In the genomic region with DNA sequence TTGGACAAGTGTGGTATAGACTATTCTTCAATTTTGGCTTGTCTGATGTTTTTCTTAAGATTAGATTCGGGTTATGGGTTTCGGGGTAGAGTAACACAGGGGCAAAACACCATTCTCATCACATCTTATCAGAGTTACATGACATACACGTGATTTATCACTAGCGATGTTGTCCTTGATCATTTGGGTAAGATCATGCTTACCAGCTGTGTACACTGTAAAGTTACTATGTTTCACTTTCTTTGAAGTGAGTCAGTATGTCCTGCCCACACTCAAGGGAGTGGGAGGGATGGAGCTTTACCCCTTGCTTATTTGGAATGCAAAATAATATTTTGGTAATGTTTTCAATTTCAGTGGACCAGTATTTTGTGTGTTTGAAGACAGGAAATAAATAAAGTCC, we compare ENCODE assay signal across 20 cellular contexts.
DNase-seq lines count a peak whose midpoint lies in the region; ATAC-seq, FAIRE-seq and TF ChIP-seq lines count a peak whose summit lies in the region.
"Had no signal": no experiment of that assay in that cellular context is flagged by ENCODE, and none has a peak within 500 bp of the region (broad histone marks: within the 10 kb centered on the region; RNA-seq: fewer than 3 reads in every experiment).

No MANE protein-coding gene starts in this region.

- peaks cover 35% of the 10 kb centered on the region for H3K4me1 Mint-ChIP-seq in astrocyte (ENCODE audit: low read depth, unreplicated experiment)
- no peaks in the 10 kb centered on the region for H3K4me1 Mint-ChIP-seq in activated T-cell treated with anti-CD3 and anti-CD28 coated beads, Interleukin-2, amount 50 U/mL, for 72 hours (ENCODE audit: low read depth)
- H3K4me1 Mint-ChIP-seq: activated naive CD8-positive, alpha-beta T cell treated with anti-CD3 and anti-CD28 coated beads for 36 hours had no signal

- H3K9me3 ChIP-seq in astrocyte (ENCODE audit: insufficient read depth, low read depth, low read length): no peaks in the 10 kb centered on the region
- H3K9me3 ChIP-seq: A549, stomach had no signal

- TF ChIP-seq CTCF in astrocyte (IDR thresholded peaks at IDR 0.05; ENCODE audit: insufficient read depth, low read depth, low read length): no peak

- no peaks in the 10 kb centered on the region for H3K36me3 ChIP-seq in astrocyte (ENCODE audit: insufficient read depth, low read length)
- H3K36me3 ChIP-seq: cardiac muscle cell, stomach had no signal

- H3K27ac Mint-ChIP-seq in astrocyte (ENCODE audit: unreplicated experiment): no peak overlapping the region
- no peak overlapping the region for H3K27ac Mint-ChIP-seq in activated T-cell treated with anti-CD3 and anti-CD28 coated beads, Interleukin-2, amount 50 U/mL, for 72 hours
- H3K27ac Mint-ChIP-seq: activated naive CD8-positive, alpha-beta T cell treated with anti-CD3 and anti-CD28 coated beads for 36 hours; mesothelial cell of epicardium had no signal

- H3K4me3 Mint-ChIP-seq in astrocyte (ENCODE audit: unreplicated experiment): no peak overlapping the region
- no peak overlapping the region for H3K4me3 Mint-ChIP-seq in activated T-cell treated with anti-CD3 and anti-CD28 coated beads, Interleukin-2, amount 50 U/mL, for 72 hours
- H3K4me3 Mint-ChIP-seq: activated naive CD8-positive, alpha-beta T cell treated with anti-CD3 and anti-CD28 coated beads for 36 hours; mesothelial cell of epicardium had no signal

- H3K36me3 Mint-ChIP-seq in astrocyte (ENCODE audit: low read depth, unreplicated experiment): no peaks in the 10 kb centered on the region
- peaks cover 0 to 3% of the 10 kb centered on the region in 2 donors for H3K36me3 Mint-ChIP-seq in activated T-cell treated with anti-CD3 and anti-CD28 coated beads, Interleukin-2, amount 50 U/mL, for 72 hours (ENCODE audit: insufficient read depth in 2 of 2)
- H3K36me3 Mint-ChIP-seq: activated naive CD8-positive, alpha-beta T cell treated with anti-CD3 and anti-CD28 coated beads for 36 hours had no signal

- H3K4me1 ChIP-seq in astrocyte (ENCODE audit: insufficient read depth, low read length): peaks cover 16% of the 10 kb centered on the region

- no peak overlapping the region for H3K9ac ChIP-seq in astrocyte (ENCODE audit: low read length)

- H3K27me3 Mint-ChIP-seq in astrocyte (ENCODE audit: low read depth, unreplicated experiment): no peaks in the 10 kb centered on the region
- no peaks in the 10 kb centered on the region for H3K27me3 Mint-ChIP-seq in activated T-cell treated with anti-CD3 and anti-CD28 coated beads, Interleukin-2, amount 50 U/mL, for 72 hours (ENCODE audit: low read depth)
- H3K27me3 Mint-ChIP-seq: activated naive CD8-positive, alpha-beta T cell treated with anti-CD3 and anti-CD28 coated beads for 36 hours had no signal

- H4K20me1 ChIP-seq in astrocyte (ENCODE audit: insufficient read depth, low read length): no peaks in the 10 kb centered on the region

- no peak overlapping the region for H3K4me3 ChIP-seq in astrocyte (ENCODE audit: insufficient read depth, low read depth, low read length)
- H3K4me3 ChIP-seq: A549, cardiac muscle cell, dorsolateral prefrontal cortex, stomach had no signal

- CTCF ChIA-PET in HEK293T (lab: Yijun Ruan, JAX): interaction anchor here (0.6 to 0.9 kb wide), 3 partner anchors 13 to 180 kb away, joined by 3 to 5 read pairs (median 3); no protein-coding TSS in a partner anchor

- peak; percentile 71 for DNase-seq in astrocyte (ENCODE audit: low read depth)
- no peak for DNase-seq in activated CD4-positive, alpha-beta T cell treated with anti-CD3 and anti-CD28 coated beads for 1 hour
- no peak for DNase-seq in activated T-cell treated with anti-CD3 and anti-CD28 coated beads, Interleukin-2, amount 50 U/mL, for 72 hours
- DNase-seq in mesenteric fat pad (ENCODE audit: low spot score): no peak
- DNase-seq in HEK293T (ENCODE audit: extremely low spot score): no peak
- DNase-seq: activated CD4-positive, alpha-beta T cell treated with anti-CD3 and anti-CD28 coated beads, Interleukin-2, amount 50 U/mL, for 48 hours; activated naive CD8-positive, alpha-beta T cell treated with anti-CD3 and anti-CD28 coated beads for 36 hours; activated T-cell treated with anti-CD3 and anti-CD28 coated beads, Interleukin-2, amount 50 U/mL, for 48 hours; DMS53; dorsolateral prefrontal cortex; NCI-H1092 treated with DMSO at 0.1 percent for 48 hours; stomach had no signal

- POLR2A ChIA-PET in HEK293T (lab: Yijun Ruan, JAX): no interaction called here

- no peak overlapping the region for H3K27ac ChIP-seq in astrocyte (ENCODE audit: low read depth, low read length)
- H3K27ac ChIP-seq: A549, cardiac muscle cell, dorsolateral prefrontal cortex, stomach had no signal

- H3K79me2 ChIP-seq in astrocyte (ENCODE audit: insufficient read depth, low read length): no peaks in the 10 kb centered on the region

- ATAC-seq in GM18499 (IDR thresholded peaks at IDR 0.05; ENCODE audit: insufficient read depth, unreplicated experiment) (peak; percentile 62), GM21390 (IDR thresholded peaks at IDR 0.05; ENCODE audit: unreplicated experiment) (peak; percentile 72), HG03045 (IDR thresholded peaks at IDR 0.05; ENCODE audit: unreplicated experiment) (peak; percentile 60)
- ATAC-seq in activated T-cell treated with anti-CD3 and anti-CD28 coated beads, Interleukin-2, amount 50 U/mL, for 72 hours (replicated peaks in 1 of 2): no peak
- ATAC-seq: A549, esophagus mucosa had no signal

- FAIRE-seq in astrocyte (lab: Jason Lieb, UNC): no peak
- FAIRE-seq: A549, TTC549 had no signal

- no peaks in the 10 kb centered on the region for H3K27me3 ChIP-seq in astrocyte (ENCODE audit: insufficient read depth, low read length)
- H3K27me3 ChIP-seq: cardiac muscle cell had no signal

- H3K9me3 Mint-ChIP-seq in astrocyte (ENCODE audit: unreplicated experiment): peaks cover 8% of the 10 kb centered on the region
- H3K9me3 Mint-ChIP-seq in activated T-cell treated with anti-CD3 and anti-CD28 coated beads, Interleukin-2, amount 50 U/mL, for 72 hours: peaks cover 3 to 6% of the 10 kb centered on the region in 2 donors

- H3K4me2 ChIP-seq in astrocyte (ENCODE audit: low read length): peak overlapping the region; percentile 2
- H3K4me2 ChIP-seq: A549 had no signal

- H2AFZ ChIP-seq in astrocyte (ENCODE audit: low read depth, low read length): no peak overlapping the region

TF ChIP-seq in HEK293T, 16 proteins besides CTCF, POLR2A, EP300 and RAD21:
- no peak for TF ChIP-seq SUZ12 (IDR thresholded peaks at IDR 0.05)
- no peak for TF ChIP-seq FOXK2 (IDR thresholded peaks at IDR 0.05)
- TF ChIP-seq BHLHE40 (IDR thresholded peaks at IDR 0.05; ENCODE audit: borderline replicate concordance): no peak
- no peak for TF ChIP-seq FOXM1 (IDR thresholded peaks at IDR 0.05; ENCODE audit: borderline replicate concordance)
- TF ChIP-seq ELF4 (IDR thresholded peaks at IDR 0.05): no peak
- TF ChIP-seq ARNT (IDR thresholded peaks at IDR 0.05): no peak
- no peak for TF ChIP-seq HDGF (IDR thresholded peaks at IDR 0.05; ENCODE audit: borderline replicate concordance)
- no peak for TF ChIP-seq TARDBP (IDR thresholded peaks at IDR 0.05)
- no peak for TF ChIP-seq SP1 (IDR thresholded peaks at IDR 0.05)
- TF ChIP-seq, protein P1, sequence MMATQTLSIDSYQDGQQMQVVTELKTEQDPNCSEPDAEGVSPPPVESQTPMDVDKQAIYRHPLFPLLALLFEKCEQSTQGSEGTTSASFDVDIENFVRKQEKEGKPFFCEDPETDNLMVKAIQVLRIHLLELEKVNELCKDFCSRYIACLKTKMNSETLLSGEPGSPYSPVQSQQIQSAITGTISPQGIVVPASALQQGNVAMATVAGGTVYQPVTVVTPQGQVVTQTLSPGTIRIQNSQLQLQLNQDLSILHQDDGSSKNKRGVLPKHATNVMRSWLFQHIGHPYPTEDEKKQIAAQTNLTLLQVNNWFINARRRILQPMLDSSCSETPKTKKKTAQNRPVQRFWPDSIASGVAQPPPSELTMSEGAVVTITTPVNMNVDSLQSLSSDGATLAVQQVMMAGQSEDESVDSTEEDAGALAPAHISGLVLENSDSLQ (IDR thresholded peaks at IDR 0.05): no peak
- no peak for TF ChIP-seq ZNF384 (IDR thresholded peaks at IDR 0.05)
- no peak for TF ChIP-seq CTBP1 (IDR thresholded peaks at IDR 0.05; ENCODE audit: borderline replicate concordance)
- no peak for TF ChIP-seq FOXA1 (IDR thresholded peaks at IDR 0.05)
- no peak for TF ChIP-seq NFRKB (IDR thresholded peaks at IDR 0.05)
- TF ChIP-seq LEF1 (IDR thresholded peaks at IDR 0.05; ENCODE audit: borderline replicate concordance): no peak

Comparison
In these comparisons a context has a peak if more than half of its experiments do, and no peak if none do; other contexts are left out.
1. ATAC-seq: peak in GM18499 (single experiment), GM21390 (single experiment) and HG03045 (single experiment); none in activated T-cell treated with anti-CD3 and anti-CD28 coated beads, Interleukin-2, amount 50 U/mL, for 72 hours (0 of 2).